26 cellular contexts compared by ENCODE assay signal in genomic region chr20:43999848-44000247, GRCh38.
A peak's percentile ranks its signal among the peaks of the same experiment; 100 is the strongest.
DNase-seq lines count a peak whose midpoint lies in the region; ATAC-seq, FAIRE-seq and TF ChIP-seq lines count a peak whose summit lies in the region.
"Had no signal": no experiment of that assay in that cellular context is flagged by ENCODE, and none has a peak within 500 bp of the region (broad histone marks: within the 10 kb centered on the region; RNA-seq: fewer than 3 reads in every experiment).

No MANE protein-coding gene starts in this region.

- ATAC-seq in HepG2: no peak
- no peak for ATAC-seq in right lobe of liver
- ATAC-seq in K562: no peak
- ATAC-seq in HG02884 (IDR thresholded peaks at IDR 0.05; ENCODE audit: unreplicated experiment): no peak
- no peak for ATAC-seq in foreskin keratinocyte
- ATAC-seq: A549, GM12878 had no signal

- no peak overlapping the region for H3K18ac ChIP-seq in H9 (ENCODE audit: insufficient read length, low read depth, low read length)

- H2BK15ac ChIP-seq in H9 (ENCODE audit: low read depth, low read length): no peak overlapping the region

- H3K9me3 ChIP-seq in HepG2 (ENCODE audit: low read length): no peaks in the 10 kb centered on the region
- H3K9me3 ChIP-seq in right lobe of liver: no peaks in the 10 kb centered on the region
- no peaks in the 10 kb centered on the region for H3K9me3 ChIP-seq in K562 (replicated peaks; ENCODE audit: control insufficient read depth, insufficient read depth, low read depth, low read length)
- H3K9me3 ChIP-seq in H9 (ENCODE audit: control insufficient read depth, low read depth, low read length): no peaks in the 10 kb centered on the region
- H3K9me3 ChIP-seq: A549; BE2C; BLaER1 treated with 17β-estradiol and CSF1 and Interleukin-3, amounts not matched to agents 10 nM and 100 nM had no signal

- H3K4ac ChIP-seq in H9 (ENCODE audit: low read depth, low read length): no peak overlapping the region

- H4K20me1 ChIP-seq in HepG2 (ENCODE audit: insufficient read depth, low read length) (no peaks in the 10 kb centered on the region), KMS-11 (ENCODE audit: insufficient read depth) (no peaks in the 10 kb centered on the region), K562 (replicated peaks; ENCODE audit: control insufficient read depth, insufficient read depth, low read length) (no peaks in the 10 kb centered on the region; the same call in 1 of the 2 replicates), H9 (ENCODE audit: control insufficient read depth, insufficient read depth, insufficient read length) (no peaks in the 10 kb centered on the region)
- H4K20me1 ChIP-seq: BLaER1 treated with 17β-estradiol and CSF1 and Interleukin-3, amounts not matched to agents 10 nM and 100 nM had no signal

- H3K9ac ChIP-seq in HepG2 (ENCODE audit: insufficient read depth, low read depth, low read length): no peak overlapping the region
- no peak overlapping the region for H3K9ac ChIP-seq in KMS-11
- H3K9ac ChIP-seq in K562 (ENCODE audit: insufficient read depth in 1 of 2, low read depth in 2 of 2, low read length in 2 of 2): no peak overlapping the region
- no peak overlapping the region for H3K9ac ChIP-seq in H9 (ENCODE audit: extremely low read depth, insufficient read length, low read length)
- H3K9ac ChIP-seq: BLaER1 treated with 17β-estradiol and CSF1 and Interleukin-3, amounts not matched to agents 10 nM and 100 nM had no signal

- no peak overlapping the region for H2AK5ac ChIP-seq in H9 (ENCODE audit: insufficient read length, low read length)

- H3K27me3 ChIP-seq in HepG2 (ENCODE audit: control insufficient read depth in 1 of 2, insufficient read depth in 2 of 2, low read length in 2 of 2) (0 out of 5 replicates have a peak, but pooled peaks cover 0 to 2% of the 10 kb centered on the region in 2 experiments), right lobe of liver (no peaks in the 10 kb centered on the region), KMS-11 (ENCODE audit: insufficient read depth, low read depth) (no peaks in the 10 kb centered on the region), K562 (ENCODE audit: control insufficient read depth in 2 of 2, insufficient read depth in 2 of 2, low read length in 2 of 2) (peaks cover 0 to 5% of the 10 kb centered on the region in 2 experiments; a peak in 1 of 5 replicates), foreskin keratinocyte (peaks cover 25% of the 10 kb centered on the region), H9 (ENCODE audit: insufficient read depth, low read length) (no peaks in the 10 kb centered on the region)
- H3K27me3 ChIP-seq: BE2C; BLaER1 treated with 17β-estradiol and CSF1 and Interleukin-3, amounts not matched to agents 10 nM and 100 nM had no signal

- TF ChIP-seq EP300 in HepG2 (IDR thresholded peaks at IDR 0.05; ENCODE audit: low read depth in 2 of 2, low read length in 2 of 2): no peak
- no peak for TF ChIP-seq EP300 in HepG2 (CRISPR knock-in tag; IDR thresholded peaks at IDR 0.05; ENCODE audit: borderline replicate concordance)
- TF ChIP-seq EP300 in K562 (IDR thresholded peaks at IDR 0.05; ENCODE audit: low read length): no peak

- H3K14ac ChIP-seq in H9 (ENCODE audit: insufficient read depth, low read length): no peak overlapping the region

- BruUV-seq in HepG2 (replicated peaks; lab: Mats Ljungman, UMichigan) (no TSS peak), K562 (replicated peaks; lab: Mats Ljungman, UMichigan) (no TSS peak)

- H3K4me3 Mint-ChIP-seq in H9: no peak overlapping the region
- H3K4me3 Mint-ChIP-seq: CD14-positive monocyte; CD4-positive, alpha-beta T cell; CD8-positive, alpha-beta memory T cell had no signal

- no peak overlapping the region for H4K5ac ChIP-seq in H9 (ENCODE audit: insufficient read length, low read depth, low read length)

- no peak overlapping the region for H3K56ac ChIP-seq in H9 (ENCODE audit: insufficient read length, low read depth, low read length)

- H3K4me1 ChIP-seq in HepG2 (ENCODE audit: insufficient read depth, low read length) (no peaks in the 10 kb centered on the region), right lobe of liver (no peaks in the 10 kb centered on the region), KMS-11 (ENCODE audit: low read depth, poor library complexity, severe bottlenecking) (peaks cover 60% of the 10 kb centered on the region), K562 (replicated peaks in 1 of 2; ENCODE audit: control insufficient read depth in 2 of 2, insufficient read depth in 2 of 2, low read length in 2 of 2) (no peaks in the 10 kb centered on the region), foreskin keratinocyte (no peaks in the 10 kb centered on the region), H9 (ENCODE audit: insufficient read depth, low read length) (no peaks in the 10 kb centered on the region)
- H3K4me1 ChIP-seq: A549, BE2C had no signal

- TF ChIP-seq POLR2A in HepG2 (IDR thresholded peaks at IDR 0.05; ENCODE audit: insufficient read depth in 1 of 2, low read depth in 2 of 2, low read length in 2 of 2): no peak
- no peak for TF ChIP-seq POLR2A in right lobe of liver (IDR thresholded peaks at IDR 0.05)
- no peak for TF ChIP-seq POLR2A in K562 (conservative IDR thresholded peaks at IDR 0.05)

- H4K8ac ChIP-seq in H9 (replicated peaks; ENCODE audit: insufficient read length, low read depth, low read length): no peak overlapping the region

- H3K27me3 Mint-ChIP-seq in H9 (ENCODE audit: low read depth): peaks cover 2% of the 10 kb centered on the region
- H3K27me3 Mint-ChIP-seq: CD4-positive, alpha-beta T cell had no signal

- no peak overlapping the region for H2BK5ac ChIP-seq in H9 (ENCODE audit: insufficient read length, low read length)

- no peak overlapping the region for H2BK120ac ChIP-seq in H9 (ENCODE audit: low read depth, low read length, poor library complexity, severe bottlenecking)

- H3K4me2 ChIP-seq in HepG2 (ENCODE audit: low read depth, low read length) (no peak overlapping the region), KMS-11 (peak overlapping the region; percentile 83; the same call in 1 of the 2 replicates), K562 (ENCODE audit: insufficient read depth, low read length) (no peak overlapping the region), H9 (ENCODE audit: insufficient read depth, insufficient read length, low read length) (no peak overlapping the region)
- H3K4me2 ChIP-seq: A549; BLaER1 treated with 17β-estradiol and CSF1 and Interleukin-3, amounts not matched to agents 10 nM and 100 nM had no signal

- DNase-seq in HepG2 (ENCODE audit: low spot score) (no peak), right lobe of liver (no peak), K562 (ENCODE audit: extremely low read depth in 1 of 4, low spot score in 3 of 4) (no peak), foreskin keratinocyte (no peak), H9 (no peak)
- DNase-seq: 8988T; ACHN; AML-193; BE2C; CD4-positive, alpha-beta T cell; CD8-positive, alpha-beta memory T cell; DMS 273 treated with DMSO at 0.1 percent for 48 hours; DMS79; EL; GDM1; GOT3; HCEC 1CT had no signal

- H2BK20ac ChIP-seq in H9 (ENCODE audit: low read depth, low read length, poor library complexity, severe bottlenecking): no peak overlapping the region

- H2AFZ ChIP-seq in HepG2 (ENCODE audit: low read length): no peak overlapping the region
- H2AFZ ChIP-seq in KMS-11 (ENCODE audit: low read depth): no peak overlapping the region
- H2AFZ ChIP-seq in K562 (ENCODE audit: low read depth, low read length): no peak overlapping the region
- no peak overlapping the region for H2AFZ ChIP-seq in H9 (ENCODE audit: low read length)

- CTCF ChIA-PET in HepG2 (lab: Yijun Ruan, JAX; ENCODE audit: low intra/inter-chr PET ratio, low total read pairs) (no interaction called here), K562 (lab: Yijun Ruan, JAX; ENCODE audit: low intra/inter-chr PET ratio) (no interaction called here)

- in situ Hi-C loops in HepG2 (cut with HindIII; ENCODE audit: extremely low pct_ligation_motif_present, low pct_unique_long_range_greater_than_20kb): no loop called here
- in situ Hi-C loops in K562 (cut with MboI): no loop called here

- no peaks in the 10 kb centered on the region for H3K79me1 ChIP-seq in H9 (ENCODE audit: insufficient read depth, low read depth, low read length, poor library complexity, severe bottlenecking)

- H3K23me2 ChIP-seq in H9 (ENCODE audit: insufficient read length, low read depth, low read length, poor library complexity, severe bottlenecking): no peaks in the 10 kb centered on the region

- TF ChIP-seq RAD21 in HepG2 (CRISPR knock-in tag; IDR thresholded peaks at IDR 0.05) (no peak), K562 (CRISPR knock-in tag; conservative IDR thresholded peaks at IDR 0.05 in 1 of 2, IDR thresholded peaks at IDR 0.05 in 1 of 2) (no peak)

- H2BK12ac ChIP-seq in H9 (ENCODE audit: insufficient read length, low read depth, low read length): no peak overlapping the region

- H3T11ph ChIP-seq in H9 (ENCODE audit: low read length): no peak overlapping the region

- TF ChIP-seq CTCF in HepG2 (CRISPR knock-in tag; IDR thresholded peaks at IDR 0.05) (no peak), right lobe of liver (IDR thresholded peaks at IDR 0.05) (no peak), KMS-11 (conservative IDR thresholded peaks at IDR 0.05; ENCODE audit: low read depth, low read length) (no peak), K562 (IDR thresholded peaks at IDR 0.05 in 2 of 3, conservative IDR thresholded peaks at IDR 0.05 in 1 of 3; ENCODE audit: insufficient read depth in 2 of 3, low read depth in 1 of 3, low read length in 3 of 3) (no peak), foreskin keratinocyte (conservative IDR thresholded peaks at IDR 0.05) (no peak), H9 (conservative IDR thresholded peaks at IDR 0.05) (no peak)

- no peaks in the 10 kb centered on the region for H3K79me2 ChIP-seq in HepG2 (ENCODE audit: insufficient read depth, low read length)
- H3K79me2 ChIP-seq in KMS-11 (ENCODE audit: insufficient read depth, low read depth): no peaks in the 10 kb centered on the region
- no peaks in the 10 kb centered on the region for H3K79me2 ChIP-seq in K562 (ENCODE audit: control insufficient read depth, insufficient read depth, low read length)
- no peaks in the 10 kb centered on the region for H3K79me2 ChIP-seq in H9 (ENCODE audit: insufficient read depth, low read length)

- 2% methylated on average over 4 of the region's 4 CpGs for WGBS in HepG2 (ENCODE audit: low lambda C conversion rate)
- 39% methylated on average over 4 of the region's 4 CpGs for WGBS in right lobe of liver (ENCODE audit: insufficient coverage, low coverage, low lambda C conversion rate, missing lambda C conversion rate)
- 0% methylated on average over 4 of the region's 4 CpGs for WGBS in K562 (ENCODE audit: insufficient coverage, low coverage, missing lambda C conversion rate)
- no CpG with 5 or more reads among the region's 4 CpGs for WGBS in H9 (ENCODE audit: extremely low coverage, insufficient read length, low lambda C conversion rate)

- no peaks in the 10 kb centered on the region for H3K4me1 Mint-ChIP-seq in H9
- H3K4me1 Mint-ChIP-seq: CD14-positive monocyte had no signal

- H3K4me3 ChIP-seq in HepG2 (replicated peaks in 1 of 3; ENCODE audit: insufficient read depth in 1 of 3, low read depth in 2 of 3, low read length in 3 of 3) (no peak overlapping the region), right lobe of liver (no peak overlapping the region), KMS-11 (IDR thresholded peaks at IDR 0.05; ENCODE audit: insufficient read depth, low read depth, low read length) (no peak overlapping the region), K562 (no peak overlapping the region)
- H3K4me3 ChIP-seq: A549; BLaER1 treated with 17β-estradiol and CSF1 and Interleukin-3, amounts not matched to agents 10 nM and 100 nM; GM12878 had no signal

- no peak overlapping the region for H4K91ac ChIP-seq in H9 (ENCODE audit: insufficient read length, low read depth, low read length)

- intact Hi-C loops in HepG2 (cut with micrococcal nuclease; ENCODE audit: unreplicated experiment) (no loop called here), right lobe of liver (cut with DNase I) (no loop called here), K562 (cut with micrococcal nuclease) (no loop called here)

- FAIRE-seq in HepG2 (lab: Jason Lieb, UNC): peak; percentile 51
- FAIRE-seq in K562 (lab: Jason Lieb, UNC): no peak
- FAIRE-seq: A549, D721Med, GM12878, GM18507, H54 had no signal

- no peak overlapping the region for H3K27ac Mint-ChIP-seq in H9
- H3K27ac Mint-ChIP-seq: CD14-positive monocyte; CD4-positive, alpha-beta T cell; CD8-positive, alpha-beta memory T cell had no signal

- H3K27ac ChIP-seq in HepG2 (ENCODE audit: extremely low read length, insufficient read depth, low read length) (no peak overlapping the region), right lobe of liver (no peak overlapping the region), KMS-11 (no peak overlapping the region), K562 (ENCODE audit: extremely low read depth, low read depth, low read length) (no peak overlapping the region), foreskin keratinocyte (no peak overlapping the region), H9 (ENCODE audit: insufficient read length, low read depth, low read length) (no peak overlapping the region)
- H3K27ac ChIP-seq: A549; BLaER1 treated with 17β-estradiol and CSF1 and Interleukin-3, amounts not matched to agents 10 nM and 100 nM had no signal

- H3K36me3 ChIP-seq in HepG2 (replicated peaks in 1 of 2; ENCODE audit: control insufficient read depth in 1 of 2, insufficient read depth in 2 of 2, low read length in 2 of 2): no peaks in the 10 kb centered on the region
- H3K36me3 ChIP-seq in right lobe of liver: no peaks in the 10 kb centered on the region
- no peaks in the 10 kb centered on the region for H3K36me3 ChIP-seq in KMS-11 (ENCODE audit: insufficient read depth)
- H3K36me3 ChIP-seq in K562 (ENCODE audit: control insufficient read depth, insufficient read depth, low read length): no peaks in the 10 kb centered on the region
- H3K36me3 ChIP-seq: BE2C; BLaER1 treated with 17β-estradiol and CSF1 and Interleukin-3, amounts not matched to agents 10 nM and 100 nM had no signal

- no peaks in the 10 kb centered on the region for H3K9me1 ChIP-seq in K562 (ENCODE audit: control insufficient read depth, insufficient read depth, low read length)

- no peaks in the 10 kb centered on the region for H3K36me3 Mint-ChIP-seq in H9 (ENCODE audit: insufficient read depth in 1 of 3, low read depth in 3 of 3)
- H3K36me3 Mint-ChIP-seq: CD14-positive monocyte had no signal

- H3K23ac ChIP-seq in H9 (ENCODE audit: insufficient read length, low read depth, low read length): no peak overlapping the region

- POLR2A ChIA-PET in HepG2 (lab: Yijun Ruan, JAX) (no interaction called here), K562 (lab: Yijun Ruan, JAX) (no interaction called here)

- H3K9me3 Mint-ChIP-seq in H9: no peaks in the 10 kb centered on the region
- H3K9me3 Mint-ChIP-seq: CD4-positive, alpha-beta T cell; CD8-positive, alpha-beta memory T cell had no signal
